In the genomic region with DNA sequence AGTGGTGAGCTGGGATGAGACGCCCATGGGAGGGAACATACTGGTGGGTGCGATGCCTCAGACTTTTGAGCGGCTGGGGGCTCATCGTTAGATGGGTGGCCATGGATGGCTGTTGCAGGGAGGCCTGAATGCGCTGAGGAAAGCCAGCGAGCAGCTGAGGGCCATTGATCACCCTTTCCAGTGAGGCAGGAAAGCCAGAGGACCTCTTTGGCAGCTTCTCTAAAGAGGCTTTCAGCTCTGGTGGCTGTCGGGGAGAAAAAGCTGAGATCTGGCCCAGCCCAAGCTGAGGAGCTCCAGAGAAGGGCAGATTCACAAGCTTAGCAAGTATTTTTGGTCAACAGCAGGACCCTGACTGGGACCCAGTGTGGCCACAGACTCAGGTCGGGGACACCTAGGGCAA, we compare ENCODE assay signal across 15 cellular contexts. TPM values are rescaled to one million over a fixed set of nuclear protein-coding genes. Genes with fewer than 3 reads are reported as not detected.
DNase-seq lines count a peak whose midpoint lies in the region; ATAC-seq and TF ChIP-seq lines count a peak whose summit lies in the region.
"Had no signal": no experiment of that assay in that cellular context is flagged by ENCODE, and none has a peak within 500 bp of the region (broad histone marks: within the 10 kb centered on the region; RNA-seq: fewer than 3 reads in every experiment).

No MANE protein-coding gene starts in this region.

- H3K4me1 Mint-ChIP-seq in chondrocyte (ENCODE audit: low read depth) = peaks cover 6% of the 10 kb centered on the region

- DNase-seq in AG20443 (ENCODE audit: low spot score) (peak; percentile 4), chondrocyte (ENCODE audit: low spot score) (peak; percentile 64), neuronal stem cell (ENCODE audit: low spot score) (no peak), thyroid gland (peak; percentile 41 to 57), iPS-NIHi7 (ENCODE audit: extremely low spot score) (no peak), NCI-H526 (lab: John Stamatoyannopoulos, UW) (no peak)
- DNase-seq: 8988T; CD8-positive, alpha-beta T cell; DMS 273 treated with DMSO at 0.1 percent for 48 hours; GOT3; H7 had no signal

- peak overlapping the region; percentile 83 for H2AK5ac ChIP-seq in neuronal stem cell (ENCODE audit: low read depth, low read length)

- no peaks in the 10 kb centered on the region for H3K36me3 Mint-ChIP-seq in chondrocyte (ENCODE audit: low read depth)
- H3K36me3 Mint-ChIP-seq: CD8-positive, alpha-beta T cell; IgD-negative memory B cell had no signal

- no peak overlapping the region for H3K4me3 ChIP-seq in neuronal stem cell (ENCODE audit: low read length in 2 of 2)
- no peak overlapping the region for H3K4me3 ChIP-seq in thyroid gland (replicated peaks in 1 of 3)
- H3K4me3 ChIP-seq: BLaER1 treated with 17β-estradiol and CSF1 and Interleukin-3, amounts not matched to agents 10 nM and 100 nM had no signal

- no peak for ATAC-seq in GM18519 (IDR thresholded peaks at IDR 0.05; ENCODE audit: low FRiP score, unreplicated experiment)
- ATAC-seq: CD8-positive, alpha-beta T cell had no signal

- H3K18ac ChIP-seq in neuronal stem cell (ENCODE audit: low read length) = no peak overlapping the region

- no peak overlapping the region for H3K27ac Mint-ChIP-seq in chondrocyte (ENCODE audit: unreplicated experiment)
- H3K27ac Mint-ChIP-seq: B cell; CD8-positive, alpha-beta T cell; IgD-negative memory B cell had no signal

- no peak overlapping the region for H4K8ac ChIP-seq in neuronal stem cell (ENCODE audit: low read depth, low read length)

- no peak overlapping the region for H3K4me2 ChIP-seq in neuronal stem cell (ENCODE audit: insufficient read depth, low read length, poor library complexity, severe bottlenecking)
- H3K4me2 ChIP-seq: BLaER1 treated with 17β-estradiol and CSF1 and Interleukin-3, amounts not matched to agents 10 nM and 100 nM had no signal

- WGBS in neuronal stem cell (ENCODE audit: extremely low coverage in 2 of 2, insufficient read length in 2 of 2, insufficient replicate concordance in 1 of 2), 2 donors = no CpG with 5 or more reads among the region's 8 CpGs
- whole genome bisulfite sequencing in thyroid gland, 2 donors = 50 to 72% methylated on average over 2 to 8 of the region's 8 CpGs

- H3K9me3 ChIP-seq in neuronal stem cell (replicated peaks in 1 of 2; ENCODE audit: control insufficient read depth in 2 of 2, insufficient read depth in 1 of 2, low read depth in 1 of 2, low read length in 2 of 2) = no peaks in the 10 kb centered on the region
- H3K9me3 ChIP-seq in thyroid gland = no peaks in the 10 kb centered on the region

- H2BK5ac ChIP-seq in neuronal stem cell (ENCODE audit: low read length) = peak overlapping the region; percentile 79

- H3K27ac ChIP-seq in neuronal stem cell (replicated peaks; ENCODE audit: low read length) (no peak overlapping the region), thyroid gland (no peak overlapping the region)
- H3K27ac ChIP-seq: BLaER1 treated with 17β-estradiol and CSF1 and Interleukin-3, amounts not matched to agents 10 nM and 100 nM had no signal

- no peak overlapping the region for H2BK15ac ChIP-seq in neuronal stem cell (ENCODE audit: low read length)

- no peak overlapping the region for H2BK120ac ChIP-seq in neuronal stem cell (ENCODE audit: low read depth, low read length)

- H3K27me3 ChIP-seq in neuronal stem cell (ENCODE audit: control insufficient read depth in 3 of 3, insufficient read depth in 3 of 3, low read depth in 1 of 3, low read length in 3 of 3) (peaks cover 0 to 3% (median 0%) of the 10 kb centered on the region in 3 experiments), thyroid gland (no peaks in the 10 kb centered on the region)
- H3K27me3 ChIP-seq: BLaER1 treated with 17β-estradiol and CSF1 and Interleukin-3, amounts not matched to agents 10 nM and 100 nM had no signal

- H3K9me3 Mint-ChIP-seq in chondrocyte (ENCODE audit: low read depth) = no peaks in the 10 kb centered on the region
- H3K9me3 Mint-ChIP-seq: CD8-positive, alpha-beta T cell had no signal

- H3K4me1 ChIP-seq in neuronal stem cell (ENCODE audit: control insufficient read depth in 2 of 2, insufficient read depth in 1 of 2, low read depth in 1 of 2, low read length in 2 of 2) (no peaks in the 10 kb centered on the region), thyroid gland (peaks cover 0 to 7% of the 10 kb centered on the region in 2 donors)
- H3K4me1 ChIP-seq: BLaER1 treated with 17β-estradiol and CSF1 and Interleukin-3, amounts not matched to agents 10 nM and 100 nM had no signal

- H4K91ac ChIP-seq in neuronal stem cell (ENCODE audit: low read depth, low read length, poor library complexity) = no peak overlapping the region

- TF ChIP-seq POLR2A in thyroid gland (IDR thresholded peaks at IDR 0.05) = no peak

- H3K79me1 ChIP-seq in neuronal stem cell (ENCODE audit: low read depth, low read length) = peaks cover 3% of the 10 kb centered on the region

- no peak overlapping the region for H2AFZ ChIP-seq in neuronal stem cell (ENCODE audit: low read length)

- intact Hi-C loops in thyroid gland (cut with DNase I) = no loop called here

- no peaks in the 10 kb centered on the region for H3K36me3 ChIP-seq in neuronal stem cell (replicated peaks in 1 of 2; ENCODE audit: control insufficient read depth in 2 of 2, insufficient read depth in 2 of 2, low read length in 2 of 2)
- H3K36me3 ChIP-seq in thyroid gland = no peaks in the 10 kb centered on the region
- H3K36me3 ChIP-seq: BLaER1 treated with 17β-estradiol and CSF1 and Interleukin-3, amounts not matched to agents 10 nM and 100 nM had no signal

- no peak overlapping the region for H3K9ac ChIP-seq in neuronal stem cell (ENCODE audit: low read depth, low read length, poor library complexity)
- H3K9ac ChIP-seq: BLaER1 treated with 17β-estradiol and CSF1 and Interleukin-3, amounts not matched to agents 10 nM and 100 nM had no signal

- no peak overlapping the region for H3K4ac ChIP-seq in neuronal stem cell (ENCODE audit: low read length)

- H3K14ac ChIP-seq in neuronal stem cell (ENCODE audit: low read length) = no peak overlapping the region

- no peak overlapping the region for H3K23ac ChIP-seq in neuronal stem cell (ENCODE audit: low read depth, low read length, poor library complexity)

- no peaks in the 10 kb centered on the region for H3K27me3 Mint-ChIP-seq in chondrocyte (ENCODE audit: low read depth)

- H3K4me3 Mint-ChIP-seq in chondrocyte (ENCODE audit: unreplicated experiment) = no peak overlapping the region
- H3K4me3 Mint-ChIP-seq: B cell; CD8-positive, alpha-beta T cell; IgD-negative memory B cell had no signal

- no peak overlapping the region for H2BK12ac ChIP-seq in neuronal stem cell (ENCODE audit: low read length)

- TF ChIP-seq CTCF in chondrocyte (IDR thresholded peaks at IDR 0.05) = no peak
- TF ChIP-seq CTCF in thyroid gland (IDR thresholded peaks at IDR 0.05) = no peak

RNA-seq across cellular contexts. Expression of a gene that starts 13.3 kb away (rescaled TPM):
- 17.7 to 34.2 TPM (median 19.3 TPM) in 3 replicates for total RNA-seq in chondrocyte
- 18.5 TPM for polyA plus RNA-seq in neuronal stem cell (2013, experiment 1 of 2)
- polyA plus RNA-seq in neuronal stem cell (2013, experiment 2 of 2) = 18.8 TPM
- 10 to 100 TPM; 15.0 to 25.7 (median 20.5) TPM for total RNA-seq in thyroid gland

RNA-seq across cellular contexts. Expression of a gene that starts 19.9 kb away (rescaled TPM):
- total RNA-seq in chondrocyte = 13.7 to 27.6 TPM (median 15.7 TPM) in 3 replicates
- polyA plus RNA-seq in neuronal stem cell (2013, experiment 1 of 2) = 33.0 TPM
- 33.5 TPM for polyA plus RNA-seq in neuronal stem cell (2013, experiment 2 of 2)
- total RNA-seq in thyroid gland = 10 to 100 TPM; 26.4 to 29.3 (median 27.2) TPM

Comparison
In these comparisons a context has a peak if more than half of its experiments do, and no peak if none do; other contexts are left out.
1. DNase-seq: peak in AG20443 (single experiment), chondrocyte (single experiment) and thyroid gland (2 of 2); none in neuronal stem cell (single experiment), iPS-NIHi7 (single experiment) and NCI-H526 (0 of 2).